Comparison of ENCODE assay signal across 8 cellular contexts in the genomic region with DNA sequence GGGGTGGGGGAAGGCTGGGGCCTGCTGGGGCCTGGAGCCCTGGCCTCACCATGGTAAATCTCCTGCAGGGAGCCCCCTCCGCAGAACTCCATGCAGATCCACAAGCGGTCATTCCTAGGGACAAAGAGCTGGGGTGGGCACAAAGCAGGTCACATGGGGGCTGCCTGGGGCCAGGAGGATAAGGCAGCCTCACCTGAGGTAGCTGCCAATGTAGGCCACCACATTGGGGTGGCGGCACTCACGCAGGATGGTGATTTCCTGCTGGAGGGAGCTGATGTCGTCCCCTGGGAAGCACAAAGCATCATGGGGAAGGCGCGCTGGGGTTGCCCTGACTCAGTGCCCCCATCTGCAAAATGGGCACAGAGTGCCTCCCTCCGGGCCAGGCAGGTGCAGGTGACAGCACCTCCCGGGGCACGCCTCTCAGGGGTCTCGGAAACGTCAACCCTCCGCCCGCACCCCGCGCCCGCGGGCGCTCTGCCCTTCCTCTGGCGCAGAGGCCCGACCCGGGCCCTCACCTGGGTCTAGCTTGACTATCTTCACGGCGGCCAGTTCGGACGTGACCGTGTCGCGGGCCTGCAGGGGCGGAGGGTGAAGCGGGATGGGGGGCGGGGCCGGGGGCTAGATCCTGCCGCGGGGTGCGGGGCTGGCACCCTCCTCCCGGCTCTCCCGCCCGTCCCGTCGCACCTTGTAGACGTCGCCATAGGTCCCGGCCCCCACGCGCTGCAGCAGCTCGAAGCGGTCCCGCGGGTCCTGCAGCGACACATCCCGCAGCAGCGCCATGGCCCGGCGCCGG. TPM values are rescaled to one million over a fixed set of nuclear protein-coding genes. Genes with fewer than 3 reads are reported as not detected.
A peak's percentile ranks its signal among the peaks of the same experiment; 100 is the strongest.
DNase-seq lines count a peak whose midpoint lies in the region; ATAC-seq and TF ChIP-seq lines count a peak whose summit lies in the region.

No MANE protein-coding gene starts in this region.

- CTCF ChIA-PET in HEK293 (lab: Yijun Ruan, JAX), result interaction anchor here (1.1 to 1.3 kb wide), 3 partner anchors 9 to 194 kb away, joined by 3 to 6 read pairs (median 5); no protein-coding TSS in a partner anchor

- H3K9ac ChIP-seq in duodenal mucosa (ENCODE audit: low read depth in 1 of 2, low read length in 2 of 2), result peak overlapping the region; percentile 10 to 47

- peak overlapping the region; percentile 63 for H3K4me3 ChIP-seq in GM12875 (ENCODE audit: low read depth, low read length)
- H3K4me3 ChIP-seq in HEK293 (ENCODE audit: low read depth, low read length), result peak overlapping the region; percentile 35
- H3K4me3 ChIP-seq in duodenal mucosa (ENCODE audit: low read depth in 1 of 2, low read length in 2 of 2), result peak overlapping the region; percentile 62 to 73

- H3K36me3 ChIP-seq in HEK293 (ENCODE audit: control insufficient read depth in 2 of 2, insufficient read depth in 1 of 2, low read length in 2 of 2) (peaks cover 0 to 47% of the 10 kb centered on the region in 2 experiments; a peak in 1 of 3 replicates), duodenal mucosa (ENCODE audit: control insufficient read depth in 1 of 2, insufficient read depth in 2 of 2, low read length in 2 of 2) (peaks cover 16 to 17% of the 10 kb centered on the region in 2 donors)

- DNase-seq in T-helper 17 cell (peak in 1 of 3 donors; percentile 45), neural crest cell (ENCODE audit: low read depth, low spot score) (no peak), NCI-H446 (lab: John Stamatoyannopoulos, UW) (no peak)

- H3K27ac ChIP-seq in HEK293 (ENCODE audit: extremely low read depth, low read depth, low read length) (no peak overlapping the region), duodenal mucosa (ENCODE audit: low read depth, low read length) (peak overlapping the region; percentile 42)

- H3K27ac Mint-ChIP-seq in T-helper 17 cell (peak overlapping the region; percentile 95), neural crest cell (ENCODE audit: unreplicated experiment) (no peak overlapping the region)

- H3K27me3 Mint-ChIP-seq in T-helper 17 cell (no peaks in the 10 kb centered on the region), neural crest cell (ENCODE audit: low read depth) (no peaks in the 10 kb centered on the region)

- peaks cover 4% of the 10 kb centered on the region for H3K4me1 ChIP-seq in HEK293 (ENCODE audit: control insufficient read depth, insufficient read depth, low read length)
- peaks cover 23 to 24% of the 10 kb centered on the region in 2 donors for H3K4me1 ChIP-seq in duodenal mucosa (ENCODE audit: control insufficient read depth in 1 of 2, insufficient read depth in 2 of 2, low read length in 2 of 2)

- H3K27me3 ChIP-seq in duodenal mucosa (ENCODE audit: control insufficient read depth in 1 of 2, insufficient read depth in 2 of 2, low read length in 2 of 2), result no peaks in the 10 kb centered on the region

- TF ChIP-seq CTCF in GM12875 (IDR thresholded peaks at IDR 0.05; ENCODE audit: borderline replicate concordance, insufficient read depth, low read depth, low read length) (no peak), HEK293 (tag by site-specific recombination; IDR thresholded peaks at IDR 0.05) (no peak), neural crest cell (conservative IDR thresholded peaks at IDR 0.05) (no peak)

- H3K9me3 Mint-ChIP-seq in neural crest cell, result no peaks in the 10 kb centered on the region

- peaks cover 8% of the 10 kb centered on the region for H3K36me3 Mint-ChIP-seq in T-helper 17 cell (ENCODE audit: low read depth)
- H3K36me3 Mint-ChIP-seq in neural crest cell (ENCODE audit: low read depth), result no peaks in the 10 kb centered on the region

- POLR2A ChIA-PET in HEK293 (lab: Yijun Ruan, JAX), result interaction anchor here (0.5 to 2.3 kb wide), 5 partner anchors 11 to 611 kb away, joined by 3 to 24 read pairs (median 3); a partner anchor contains a TSS

- H3K4me1 Mint-ChIP-seq in T-helper 17 cell, result peaks cover 24% of the 10 kb centered on the region
- peaks cover 10% of the 10 kb centered on the region for H3K4me1 Mint-ChIP-seq in neural crest cell

- ATAC-seq in T-helper 17 cell (peak; percentile 37), HG03565 (IDR thresholded peaks at IDR 0.05; ENCODE audit: unreplicated experiment) (no peak), HG02763 (IDR thresholded peaks at IDR 0.05; ENCODE audit: unreplicated experiment) (no peak)

- H3K9me3 ChIP-seq in HEK293 (ENCODE audit: control insufficient read depth, insufficient read depth, low read depth, low read length), result no peaks in the 10 kb centered on the region
- H3K9me3 ChIP-seq in T-helper 17 cell (ENCODE audit: control insufficient read depth, low read length, poor library complexity, severe bottlenecking), result no peaks in the 10 kb centered on the region
- no peaks in the 10 kb centered on the region for H3K9me3 ChIP-seq in duodenal mucosa (ENCODE audit: control insufficient read depth in 1 of 2, low read length in 2 of 2)

- H3K4me3 Mint-ChIP-seq in T-helper 17 cell (peak overlapping the region; percentile 82), neural crest cell (peak overlapping the region; percentile 78)

TF ChIP-seq in HEK293, 187 proteins besides CTCF, POLR2A, EP300 and RAD21 (continues in another document):
- TF ChIP-seq ZNF514 (tag by site-specific recombination; IDR thresholded peaks at IDR 0.05) (no peak), IKZF3 (tag by site-specific recombination; IDR thresholded peaks at IDR 0.05) (no peak), ZNF48 (tag by site-specific recombination; IDR thresholded peaks at IDR 0.05) (no peak), ZFP3 (tag by site-specific recombination; IDR thresholded peaks at IDR 0.05; ENCODE audit: low read depth) (no peak), SP3 (tag by site-specific recombination; IDR thresholded peaks at IDR 0.05) (0 out of 2 replicates have a peak, but pooled peaks have one; percentile 20), ZNF677 (tag by site-specific recombination; IDR thresholded peaks at IDR 0.05) (no peak), EGR2 (tag by site-specific recombination; IDR thresholded peaks at IDR 0.05; ENCODE audit: low read depth) (no peak), GLI4 (tag by site-specific recombination; IDR thresholded peaks at IDR 0.05) (no peak), ZNF621 (tag by site-specific recombination; IDR thresholded peaks at IDR 0.05) (no peak), ZBTB17 (tag by site-specific recombination; IDR thresholded peaks at IDR 0.05) (no peak), ZSCAN30 (tag by site-specific recombination; IDR thresholded peaks at IDR 0.05) (0 out of 2 replicates have a peak, but pooled peaks have one; percentile 18), ZNF791 (tag by site-specific recombination; IDR thresholded peaks at IDR 0.05) (no peak), ZFP41 (tag by site-specific recombination; IDR thresholded peaks at IDR 0.05; ENCODE audit: borderline replicate concordance) (no peak), ZNF394 (tag by site-specific recombination; IDR thresholded peaks at IDR 0.05; ENCODE audit: borderline replicate concordance) (no peak), KLF9 (tag by site-specific recombination; IDR thresholded peaks at IDR 0.05; ENCODE audit: low read depth) (peak; percentile 12; the same call in 1 of the 2 replicates), ZNF24 (tag by site-specific recombination; IDR thresholded peaks at IDR 0.05) (no peak)
- TF ChIP-seq, protein P1, sequence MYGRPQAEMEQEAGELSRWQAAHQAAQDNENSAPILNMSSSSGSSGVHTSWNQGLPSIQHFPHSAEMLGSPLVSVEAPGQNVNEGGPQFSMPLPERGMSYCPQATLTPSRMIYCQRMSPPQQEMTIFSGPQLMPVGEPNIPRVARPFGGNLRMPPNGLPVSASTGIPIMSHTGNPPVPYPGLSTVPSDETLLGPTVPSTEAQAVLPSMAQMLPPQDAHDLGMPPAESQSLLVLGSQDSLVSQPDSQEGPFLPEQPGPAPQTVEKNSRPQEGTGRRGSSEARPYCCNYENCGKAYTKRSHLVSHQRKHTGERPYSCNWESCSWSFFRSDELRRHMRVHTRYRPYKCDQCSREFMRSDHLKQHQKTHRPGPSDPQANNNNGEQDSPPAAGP (tag by site-specific recombination; IDR thresholded peaks at IDR 0.05), result no peak
- TF ChIP-seq, protein P2, sequence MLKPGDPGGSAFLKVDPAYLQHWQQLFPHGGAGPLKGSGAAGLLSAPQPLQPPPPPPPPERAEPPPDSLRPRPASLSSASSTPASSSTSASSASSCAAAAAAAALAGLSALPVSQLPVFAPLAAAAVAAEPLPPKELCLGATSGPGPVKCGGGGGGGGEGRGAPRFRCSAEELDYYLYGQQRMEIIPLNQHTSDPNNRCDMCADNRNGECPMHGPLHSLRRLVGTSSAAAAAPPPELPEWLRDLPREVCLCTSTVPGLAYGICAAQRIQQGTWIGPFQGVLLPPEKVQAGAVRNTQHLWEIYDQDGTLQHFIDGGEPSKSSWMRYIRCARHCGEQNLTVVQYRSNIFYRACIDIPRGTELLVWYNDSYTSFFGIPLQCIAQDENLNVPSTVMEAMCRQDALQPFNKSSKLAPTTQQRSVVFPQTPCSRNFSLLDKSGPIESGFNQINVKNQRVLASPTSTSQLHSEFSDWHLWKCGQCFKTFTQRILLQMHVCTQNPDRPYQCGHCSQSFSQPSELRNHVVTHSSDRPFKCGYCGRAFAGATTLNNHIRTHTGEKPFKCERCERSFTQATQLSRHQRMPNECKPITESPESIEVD (tag by site-specific recombination; IDR thresholded peaks at IDR 0.05), result no peak
- TF ChIP-seq, protein P3, sequence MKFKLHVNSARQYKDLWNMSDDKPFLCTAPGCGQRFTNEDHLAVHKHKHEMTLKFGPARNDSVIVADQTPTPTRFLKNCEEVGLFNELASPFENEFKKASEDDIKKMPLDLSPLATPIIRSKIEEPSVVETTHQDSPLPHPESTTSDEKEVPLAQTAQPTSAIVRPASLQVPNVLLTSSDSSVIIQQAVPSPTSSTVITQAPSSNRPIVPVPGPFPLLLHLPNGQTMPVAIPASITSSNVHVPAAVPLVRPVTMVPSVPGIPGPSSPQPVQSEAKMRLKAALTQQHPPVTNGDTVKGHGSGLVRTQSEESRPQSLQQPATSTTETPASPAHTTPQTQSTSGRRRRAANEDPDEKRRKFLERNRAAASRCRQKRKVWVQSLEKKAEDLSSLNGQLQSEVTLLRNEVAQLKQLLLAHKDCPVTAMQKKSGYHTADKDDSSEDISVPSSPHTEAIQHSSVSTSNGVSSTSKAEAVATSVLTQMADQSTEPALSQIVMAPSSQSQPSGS (tag by site-specific recombination; IDR thresholded peaks at IDR 0.05; ENCODE audit: low read depth), result no peak

RNA-seq across cellular contexts. Expression of a gene that starts 0.4 kb away (rescaled TPM):
- total RNA-seq in T-helper 17 cell (10 to 100 TPM; 97.8 to 99.2 TPM), neural crest cell (13.1 and 14.6 TPM in 2 replicates)

RNA-seq across cellular contexts. Expression of a gene that starts 7.8 kb away (rescaled TPM):
- total RNA-seq in T-helper 17 cell, result 10 to 100 TPM; 25.8 to 27.0 TPM
- 54.8 and 57.9 TPM in 2 replicates for total RNA-seq in neural crest cell

RNA-seq across cellular contexts. Expression of a gene that starts 24.2 kb away (rescaled TPM):
- 1,000 to 10,000 TPM; 1,476 to 1,622 TPM for total RNA-seq in T-helper 17 cell
- total RNA-seq in neural crest cell, result 578 and 592 TPM in 2 replicates

RNA-seq across cellular contexts. Expression of a gene that starts 41.9 kb away (rescaled TPM):
- total RNA-seq in T-helper 17 cell (1 to 10 TPM; 4.0 to 7.7 TPM), neural crest cell (3.0 and 3.5 TPM in 2 replicates)

RNA-seq across cellular contexts. Expression of a gene that starts 42.8 kb away (rescaled TPM):
- 10 to 100 TPM; 11.8 to 27.1 TPM for total RNA-seq in T-helper 17 cell
- 1.2 TPM in 2 replicates for total RNA-seq in neural crest cell
